23 cellular contexts compared by ENCODE assay signal in the genomic region with DNA sequence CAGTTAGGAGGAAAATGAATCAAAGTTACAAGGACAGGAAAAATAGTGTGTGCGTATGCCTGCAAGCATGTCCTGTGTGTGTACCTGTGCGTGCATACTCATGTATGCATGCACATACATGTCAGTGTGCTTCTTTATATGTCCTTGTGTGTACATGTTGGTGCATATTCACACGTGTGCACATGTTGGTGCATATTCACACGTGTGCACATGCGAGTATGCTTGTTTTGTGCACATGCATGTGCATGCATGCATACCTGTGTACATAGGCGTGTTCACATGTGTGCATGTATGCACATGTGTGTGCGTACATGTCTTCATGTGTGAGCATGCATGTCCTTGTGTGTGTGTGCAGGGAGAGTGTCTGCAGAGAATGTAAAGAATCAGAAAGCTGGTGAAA.
DNase-seq lines count a peak whose midpoint lies in the region; TF ChIP-seq lines count a peak whose summit lies in the region.
"Had no signal": no experiment of that assay in that cellular context is flagged by ENCODE, and none has a peak within 500 bp of the region (broad histone marks: within the 10 kb centered on the region; RNA-seq: fewer than 3 reads in every experiment).

No MANE protein-coding gene starts in this region.

- peaks cover 34% of the 10 kb centered on the region for H3K4me1 ChIP-seq in GM23248 (ENCODE audit: insufficient read depth)
- H3K4me1 ChIP-seq in smooth muscle cell (ENCODE audit: low read depth): peaks cover 16% of the 10 kb centered on the region

- H3F3A ChIP-seq in GM23248 (ENCODE audit: insufficient read depth) (peaks cover 95% of the 10 kb centered on the region), smooth muscle cell (ENCODE audit: low read depth) (peaks cover 88% of the 10 kb centered on the region)

- WGBS in GM23248 (ENCODE audit: low coverage in 1 of 2, low lambda C conversion rate in 2 of 2, missing lambda C conversion rate in 2 of 2), 2 experiments: 92 to 95% methylated on average over 7 of the region's 7 CpGs
- WGBS in smooth muscle cell (ENCODE audit: low lambda C conversion rate): 93% methylated on average over 7 of the region's 7 CpGs

- no peak for TF ChIP-seq CTCF in VCaP (conservative IDR thresholded peaks at IDR 0.05)
- no peak for TF ChIP-seq CTCF in fibroblast of pulmonary artery (IDR thresholded peaks at IDR 0.05; ENCODE audit: low read length, missing control alignments)
- no peak for TF ChIP-seq CTCF in smooth muscle cell (IDR thresholded peaks at IDR 0.05; ENCODE audit: borderline replicate concordance, insufficient read depth, poor library complexity, severe bottlenecking)

- DNase-seq in GM23248 (no peak), fibroblast of pulmonary artery (ENCODE audit: low read depth) (peak; percentile 4), smooth muscle cell (lab: John Stamatoyannopoulos, UW; ENCODE audit: unreplicated experiment) (no peak), KBM-7 (no peak), SHP77 treated with DMSO at 0.1 percent for 48 hours (lab: John Stamatoyannopoulos, UW) (no peak)
- DNase-seq in stimulated activated CD4-positive, alpha-beta T cell treated with anti-CD3 and anti-CD28 coated beads, Interleukin-12 subunit alpha, Interleukin-12 subunit beta, amount 100 ng/mL, for 4 hours: no peak
- DNase-seq: CD4-positive, CD25-positive, alpha-beta regulatory T cell; EL; GF-D8; GOT3; MM.1S; NCI-H1048; NCI-H1436; NCI-H187 treated with DMSO at 0.1 percent for 48 hours; NCI-H2107; NCI-H446 treated with DMSO at 0.1 percent for 48 hours; NCI-H69; PC-9; RPMI8226; SHP77; SK-N-SH had no signal

- H3K27ac ChIP-seq in GM23248 (peak overlapping the region; percentile 55), VCaP (peak overlapping the region; percentile 54), smooth muscle cell (ENCODE audit: low read depth) (peak overlapping the region; percentile 98)
- H3K27ac ChIP-seq: PC-9 had no signal

- H3K9me3 ChIP-seq in GM23248 (ENCODE audit: low read depth) (no peaks in the 10 kb centered on the region), smooth muscle cell (replicated peaks; ENCODE audit: low read depth) (no peaks in the 10 kb centered on the region)
- H3K9me3 ChIP-seq: SK-N-SH had no signal

- H3K79me2 ChIP-seq in GM23248 (ENCODE audit: insufficient read depth) (no peaks in the 10 kb centered on the region; the same call in 1 of the 2 replicates), smooth muscle cell (ENCODE audit: low read depth) (peaks cover 10% of the 10 kb centered on the region)

- H3K9me2 ChIP-seq in GM23248 (ENCODE audit: insufficient read depth): no peaks in the 10 kb centered on the region
- H3K9me2 ChIP-seq: SK-N-SH had no signal

- H2AFZ ChIP-seq in GM23248: no peak overlapping the region
- H2AFZ ChIP-seq in smooth muscle cell (ENCODE audit: low read depth): no peak overlapping the region
- H2AFZ ChIP-seq: PC-9 had no signal

- H3K27me3 ChIP-seq in GM23248 (replicated peaks; ENCODE audit: insufficient read depth) (no peaks in the 10 kb centered on the region), smooth muscle cell (ENCODE audit: low read depth) (no peaks in the 10 kb centered on the region)

- H3K36me3 ChIP-seq in GM23248 (ENCODE audit: low read depth) (peaks cover 65% of the 10 kb centered on the region), smooth muscle cell (ENCODE audit: low read depth) (no peaks in the 10 kb centered on the region)

- H4K20me1 ChIP-seq in GM23248 (ENCODE audit: insufficient read depth) (no peaks in the 10 kb centered on the region), smooth muscle cell (ENCODE audit: low read depth) (peaks cover 100% of the 10 kb centered on the region)

- in situ Hi-C loops in GM23248 (cut with MboI): no loop called here
- in situ Hi-C loops in KBM-7 (cut with MboI; ENCODE audit: low pct_unique_long_range_greater_than_20kb, low sequenced_read_pairs): no loop called here

- H3K4me3 ChIP-seq in GM23248: no peak overlapping the region
- H3K4me3 ChIP-seq in fibroblast of pulmonary artery (replicated peaks; ENCODE audit: low read depth, low read length): no peak overlapping the region
- no peak overlapping the region for H3K4me3 ChIP-seq in smooth muscle cell
- H3K4me3 ChIP-seq: K562, PC-9 had no signal

- H3K4me2 ChIP-seq in GM23248 (ENCODE audit: unreplicated experiment) (no peak overlapping the region), smooth muscle cell (no peak overlapping the region)
- H3K4me2 ChIP-seq: PC-9, SK-N-SH had no signal

- no peak overlapping the region for H3K9ac ChIP-seq in GM23248
- H3K9ac ChIP-seq in smooth muscle cell (ENCODE audit: low read depth): no peak overlapping the region
- H3K9ac ChIP-seq: SK-N-SH had no signal
